ENCODE assay signal across 8 cellular contexts in genomic region chr17:39591958-39592954, GRCh38. TPM values are rescaled to one million over a fixed set of nuclear protein-coding genes. Genes with fewer than 3 reads are reported as not detected.
DNase-seq lines count a peak whose midpoint lies in the region; ATAC-seq and TF ChIP-seq lines count a peak whose summit lies in the region.

No MANE protein-coding gene starts in this region.

- no peak overlapping the region for H3K4me3 ChIP-seq in adipocyte (ENCODE audit: low read length)
- H3K4me3 ChIP-seq in suprapubic skin: no peak overlapping the region

- DNase-seq in DMS53 treated with DMSO at 0.1 percent for 48 hours (lab: John Stamatoyannopoulos, UW; ENCODE audit: unreplicated experiment): peak; percentile 34
- DNase-seq in LHCN-M2 (ENCODE audit: low read depth): peak; percentile 35
- DNase-seq in adipocyte (ENCODE audit: low read depth): peak; percentile 62
- DNase-seq in kidney tubule cell (ENCODE audit: low spot score): peak; percentile 60
- DNase-seq in suprapubic skin (ENCODE audit: low spot score in 2 of 2): no peak
- DNase-seq in NCI-H1930 (lab: John Stamatoyannopoulos, UW): no peak
- DNase-seq in SHP77 (lab: John Stamatoyannopoulos, UW): no peak

- H3K9ac ChIP-seq in adipocyte (ENCODE audit: low read length): no peak overlapping the region

- ATAC-seq in GM21360 (IDR thresholded peaks at IDR 0.05; ENCODE audit: unreplicated experiment): no peak

- no peaks in the 10 kb centered on the region for H3K4me1 ChIP-seq in adipocyte (ENCODE audit: control insufficient read depth, insufficient read depth, low read length)
- peaks cover 7% of the 10 kb centered on the region for H3K4me1 ChIP-seq in suprapubic skin

- H3K36me3 ChIP-seq in adipocyte (ENCODE audit: control insufficient read depth, insufficient read depth, low read length, severe bottlenecking): no peaks in the 10 kb centered on the region
- H3K36me3 ChIP-seq in suprapubic skin: no peaks in the 10 kb centered on the region

- no peak for TF ChIP-seq EP300 in suprapubic skin (IDR thresholded peaks at IDR 0.05)

- H3K27me3 ChIP-seq in adipocyte (replicated peaks; ENCODE audit: control insufficient read depth, insufficient read depth, low read length) (peaks cover 70% of the 10 kb centered on the region), suprapubic skin (peaks cover 50% of the 10 kb centered on the region)

- no peak for TF ChIP-seq CTCF in suprapubic skin (IDR thresholded peaks at IDR 0.05)

- WGBS in suprapubic skin: 0% methylated on average over 10 of the region's 22 CpGs

- no peak overlapping the region for H3K27ac ChIP-seq in suprapubic skin

- H3K9me3 ChIP-seq in adipocyte (ENCODE audit: control insufficient read depth, low read length) (no peaks in the 10 kb centered on the region), suprapubic skin (no peaks in the 10 kb centered on the region)

- TF ChIP-seq POLR2A in suprapubic skin (IDR thresholded peaks at IDR 0.05): no peak

RNA-seq across cellular contexts. Expression of gene NEUROD2, which starts 15.5 kb away (rescaled TPM):
- not detected in 2 replicates for total RNA-seq in LHCN-M2 (2014; rRNA removed)
- polyA plus RNA-seq in LHCN-M2 (2012): not detected
- total RNA-seq in suprapubic skin: not detected

RNA-seq across cellular contexts. Expression of gene PPP1R1B, which starts 34.5 kb away (rescaled TPM):
- not detected in 2 replicates for total RNA-seq in LHCN-M2 (2014; rRNA removed)
- polyA plus RNA-seq in LHCN-M2 (2012): not detected
- 100 to 1,000 TPM in 1 of 4 donors, 10 to 100 TPM in 3; 43.7 to 112 (median 70.4) TPM for total RNA-seq in suprapubic skin

RNA-seq across cellular contexts. Expression of gene STARD3, which starts 44.7 kb away (rescaled TPM):
- total RNA-seq in LHCN-M2 (2014; rRNA removed) (36.4 and 46.0 TPM in 2 replicates), suprapubic skin (100 to 1,000 TPM in 2 of 4 donors, 10 to 100 TPM in 2; 51.7 to 156 (median 83.9) TPM)
- 39.9 TPM for polyA plus RNA-seq in LHCN-M2 (2012)

Comparison
In these comparisons a context has a peak if more than half of its experiments do, and no peak if none do; other contexts are left out.
1. DNase-seq: peak in DMS53 treated with DMSO at 0.1 percent for 48 hours (single experiment), LHCN-M2 (single experiment), adipocyte (single experiment) and kidney tubule cell (single experiment); none in suprapubic skin (0 of 2), NCI-H1930 (0 of 2) and SHP77 (0 of 2).
2. RNA of gene PPP1R1B, which starts 34.5 kb away (total RNA-seq): 43.7 to 112 TPM in suprapubic skin; not detected in LHCN-M2; every median in the first group is over 10 times any median in the second.